8 cellular contexts compared by ENCODE assay signal in the genomic region with DNA sequence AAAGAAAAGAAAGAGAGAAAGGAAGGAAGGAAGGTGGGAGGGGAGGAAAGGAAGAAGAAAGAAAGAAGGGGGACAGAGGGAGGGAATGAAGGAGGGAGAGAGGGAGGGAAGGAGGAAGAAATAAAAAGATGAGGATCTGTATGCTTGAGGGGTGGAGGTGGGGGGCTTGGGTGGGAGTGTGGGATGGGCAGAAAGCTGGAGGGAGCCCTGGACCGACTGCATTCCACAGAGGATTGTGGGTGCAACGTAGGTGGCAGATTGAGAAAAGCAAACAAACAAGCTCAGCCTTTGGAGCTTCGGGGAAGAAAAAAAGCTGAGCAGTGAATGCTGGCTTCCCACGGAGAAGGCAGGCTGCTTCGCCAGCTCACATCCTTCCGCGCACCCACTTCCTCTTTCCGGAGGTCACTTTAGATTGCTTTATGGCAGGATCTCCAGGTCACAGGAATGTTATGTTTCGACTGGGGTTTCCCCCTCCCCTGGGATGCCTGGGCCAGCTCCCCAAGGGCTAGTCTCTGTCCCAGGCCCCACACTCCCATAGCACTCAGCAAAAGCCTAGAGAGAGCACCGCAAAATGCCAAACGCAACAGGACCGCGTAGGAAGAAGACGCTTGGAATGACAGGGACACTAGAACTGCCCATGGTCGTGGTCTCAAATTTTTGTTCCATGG. TPM values are rescaled to one million over a fixed set of nuclear protein-coding genes. Genes with fewer than 3 reads are reported as not detected.
A peak's percentile ranks its signal among the peaks of the same experiment; 100 is the strongest.
DNase-seq lines count a peak whose midpoint lies in the region; ATAC-seq and TF ChIP-seq lines count a peak whose summit lies in the region.

No MANE protein-coding gene starts in this region.

- no peak overlapping the region for H3K4me3 ChIP-seq in colonic mucosa

- intact Hi-C loops in colonic mucosa (cut with DNase I) = no loop called here
- intact Hi-C loops in left colon (cut with DNase I, micrococcal nuclease) = no loop called here

- no peaks in the 10 kb centered on the region for H3K36me3 ChIP-seq in colonic mucosa

- H3K27ac Mint-ChIP-seq in stimulated activated naive B cell treated with anti-CD40 and anti-IgM and Interleukin-4, amounts not matched to agents 10 μg/mL and 1 μg/mL and 100 μg/mL, for 72 hours = peak overlapping the region; percentile 56

- H3K9ac ChIP-seq in colonic mucosa (ENCODE audit: low read depth in 2 of 2, low read length in 2 of 2) = peak overlapping the region in 1 of 2 donors; percentile 24

- H3K27ac ChIP-seq in colonic mucosa = no peak overlapping the region

- H3K36me3 Mint-ChIP-seq in stimulated activated naive B cell treated with anti-CD40 and anti-IgM and Interleukin-4, amounts not matched to agents 10 μg/mL and 1 μg/mL and 100 μg/mL, for 72 hours = no peaks in the 10 kb centered on the region

- peaks cover 9 to 13% of the 10 kb centered on the region in 2 donors for H3K4me1 Mint-ChIP-seq in stimulated activated naive B cell treated with anti-CD40 and anti-IgM and Interleukin-4, amounts not matched to agents 10 μg/mL and 1 μg/mL and 100 μg/mL, for 72 hours

- H3K27me3 ChIP-seq in colonic mucosa = no peaks in the 10 kb centered on the region

- ATAC-seq in left colon = peak; percentile 95
- ATAC-seq in stimulated activated naive B cell treated with anti-CD40 and anti-IgM and Interleukin-4, amounts not matched to agents 10 μg/mL and 1 μg/mL and 100 μg/mL, for 72 hours (replicated peaks) = peak; percentile 67
- ATAC-seq in GM18520 (IDR thresholded peaks at IDR 0.05; ENCODE audit: unreplicated experiment) = no peak

- H3K9me3 Mint-ChIP-seq in stimulated activated naive B cell treated with anti-CD40 and anti-IgM and Interleukin-4, amounts not matched to agents 10 μg/mL and 1 μg/mL and 100 μg/mL, for 72 hours = no peaks in the 10 kb centered on the region

- H3K4me1 ChIP-seq in colonic mucosa = no peaks in the 10 kb centered on the region

- no peaks in the 10 kb centered on the region for H3K9me3 ChIP-seq in colonic mucosa

- H3K4me3 Mint-ChIP-seq in stimulated activated naive B cell treated with anti-CD40 and anti-IgM and Interleukin-4, amounts not matched to agents 10 μg/mL and 1 μg/mL and 100 μg/mL, for 72 hours = peak overlapping the region; percentile 46 to 55

- DNase-seq in stimulated activated CD4-positive, alpha-beta T cell treated with anti-CD3 and anti-CD28 coated beads, Interleukin-15, amount 100 ng/mL, for 24 hours = peak; percentile 44
- no peak for DNase-seq in stimulated activated CD4-positive, alpha-beta T cell treated with anti-CD3 and anti-CD28 coated beads, Interleukin-4, amount 100 ng/mL, for 1 hour
- DNase-seq in OCI-M1 (lab: John Stamatoyannopoulos, UW) (peak; percentile 80), colonic mucosa (peak; percentile 63), left colon (peak; percentile 62 to 68), NCI-H510A treated with DMSO at 0.1 percent for 48 hours (lab: John Stamatoyannopoulos, UW) (no peak)
- peak; percentile 31 for DNase-seq in stimulated activated naive B cell treated with anti-CD40 and anti-IgM and Interleukin-4, amounts not matched to agents 10 μg/mL and 1 μg/mL and 100 μg/mL, for 72 hours

- no peak for TF ChIP-seq CTCF in colonic mucosa (IDR thresholded peaks at IDR 0.05)

- H3K27me3 Mint-ChIP-seq in stimulated activated naive B cell treated with anti-CD40 and anti-IgM and Interleukin-4, amounts not matched to agents 10 μg/mL and 1 μg/mL and 100 μg/mL, for 72 hours = peaks cover 3 to 10% of the 10 kb centered on the region in 2 donors

RNA-seq across cellular contexts. Expression of a gene that starts 20.7 kb away (rescaled TPM):
- total RNA-seq in colonic mucosa (10 to 100 TPM; 33.5 to 58.4 TPM), left colon (10 to 100 TPM; 39.2 to 42.0 TPM)

Comparison
In these comparisons a context has a peak if more than half of its experiments do, and no peak if none do; other contexts are left out.
1. DNase-seq: peak in stimulated activated CD4-positive, alpha-beta T cell treated with anti-CD3 and anti-CD28 coated beads, Interleukin-15, amount 100 ng/mL, for 24 hours (single experiment), OCI-M1 (single experiment), colonic mucosa (single experiment), left colon (2 of 2) and stimulated activated naive B cell treated with anti-CD40 and anti-IgM and Interleukin-4, amounts not matched to agents 10 μg/mL and 1 μg/mL and 100 μg/mL, for 72 hours (single experiment); none in stimulated activated CD4-positive, alpha-beta T cell treated with anti-CD3 and anti-CD28 coated beads, Interleukin-4, amount 100 ng/mL, for 1 hour (single experiment) and NCI-H510A treated with DMSO at 0.1 percent for 48 hours (single experiment).